ENCODE assay signal across 8 cellular contexts in genomic region chr2:24613154-24613814, GRCh38.
DNase-seq lines count a peak whose midpoint lies in the region; ATAC-seq, FAIRE-seq and TF ChIP-seq lines count a peak whose summit lies in the region.

No MANE protein-coding gene starts in this region.

- peaks cover 0 to 1% of the 10 kb centered on the region in 2 experiments for H3K9me3 ChIP-seq in CD4-positive, CD25-positive, alpha-beta regulatory T cell (ENCODE audit: control insufficient read depth in 2 of 2, low read length in 2 of 2)

- H3K4me3 Mint-ChIP-seq in CD4-positive, CD25-positive, alpha-beta regulatory T cell, result peak overlapping the region in 2 of 4 donors; percentile 51 to 54
- no peak overlapping the region for H3K4me3 Mint-ChIP-seq in T-cell
- peak overlapping the region; percentile 10 for H3K4me3 Mint-ChIP-seq in glutamatergic neuron (ENCODE audit: unreplicated experiment)
- no peak overlapping the region for H3K4me3 Mint-ChIP-seq in activated T-cell treated with anti-CD3 and anti-CD28 coated beads, Interleukin-2, amount 50 U/mL, for 4 hours

- H3K27ac Mint-ChIP-seq in CD4-positive, CD25-positive, alpha-beta regulatory T cell, result peak overlapping the region in 2 of 3 donors; percentile 81 to 95
- H3K27ac Mint-ChIP-seq in T-cell, result peak overlapping the region in 1 of 2 donors; percentile 60
- H3K27ac Mint-ChIP-seq in glutamatergic neuron (ENCODE audit: unreplicated experiment), result no peak overlapping the region

- peak; percentile 59 to 64 for ATAC-seq in CD4-positive, CD25-positive, alpha-beta regulatory T cell (ENCODE audit: low read depth in 2 of 2)
- peak; percentile 48 to 61 (median 55) for ATAC-seq in T-cell (replicated peaks in 1 of 4)
- no peak for ATAC-seq in activated T-cell treated with anti-CD3 and anti-CD28 coated beads, Interleukin-2, amount 50 U/mL, for 4 hours

- H3K36me3 ChIP-seq in CD4-positive, CD25-positive, alpha-beta regulatory T cell (ENCODE audit: control insufficient read depth, insufficient read depth, low read length), result no peaks in the 10 kb centered on the region
- no peaks in the 10 kb centered on the region for H3K36me3 ChIP-seq in KMS-11 (ENCODE audit: insufficient read depth)

- no peak for TF ChIP-seq POLR2A in GM12892 (IDR thresholded peaks at IDR 0.05; ENCODE audit: low read depth, low read length)

- H3K27me3 ChIP-seq in CD4-positive, CD25-positive, alpha-beta regulatory T cell (ENCODE audit: control insufficient read depth, insufficient read depth, low read length), result no peaks in the 10 kb centered on the region
- H3K27me3 ChIP-seq in KMS-11 (ENCODE audit: insufficient read depth, low read depth), result no peaks in the 10 kb centered on the region

- no peak overlapping the region for H3K9ac ChIP-seq in KMS-11

- DNase-seq in CD4-positive, CD25-positive, alpha-beta regulatory T cell, result peak in 2 of 3 donors; percentile 40 to 82
- DNase-seq in GM12892 (ENCODE audit: insufficient read length), result peak; percentile 2
- peak in 19 of 34 experiments; percentile 2 to 39 (median 14) for DNase-seq in T-cell
- DNase-seq in glutamatergic neuron, result no peak
- DNase-seq in T1000 (lab: John Stamatoyannopoulos, UW), result no peak
- DNase-seq in Ammon's horn (ENCODE audit: low spot score), result no peak
- no peak for DNase-seq in activated T-cell treated with anti-CD3 and anti-CD28 coated beads, Interleukin-2, amount 50 U/mL, for 4 hours

- peaks cover 0 to 12% (median 2%) of the 10 kb centered on the region in 7 donors for H3K9me3 Mint-ChIP-seq in CD4-positive, CD25-positive, alpha-beta regulatory T cell
- H3K9me3 Mint-ChIP-seq in T-cell (peaks cover 4 to 26% (median 4%) of the 10 kb centered on the region in 3 donors), glutamatergic neuron (ENCODE audit: unreplicated experiment) (no peaks in the 10 kb centered on the region)
- peaks cover 19% of the 10 kb centered on the region for H3K9me3 Mint-ChIP-seq in activated T-cell treated with anti-CD3 and anti-CD28 coated beads, Interleukin-2, amount 50 U/mL, for 4 hours

- peaks cover 5% of the 10 kb centered on the region for H3K4me1 ChIP-seq in CD4-positive, CD25-positive, alpha-beta regulatory T cell (ENCODE audit: control insufficient read depth, insufficient read depth, low read length, poor library complexity, severe bottlenecking)
- no peaks in the 10 kb centered on the region for H3K4me1 ChIP-seq in KMS-11 (ENCODE audit: low read depth, poor library complexity, severe bottlenecking)

- no peak overlapping the region for H3K27ac ChIP-seq in CD4-positive, CD25-positive, alpha-beta regulatory T cell (ENCODE audit: insufficient read depth, low read length, poor library complexity, severe bottlenecking)
- H3K27ac ChIP-seq in KMS-11, result no peak overlapping the region

- FAIRE-seq in GM12892 (lab: Jason Lieb, UNC), result peak; percentile 94

- H3K4me2 ChIP-seq in KMS-11, result no peak overlapping the region

- no peaks in the 10 kb centered on the region for H4K20me1 ChIP-seq in KMS-11 (ENCODE audit: insufficient read depth)

- CTCF ChIA-PET in T-cell (lab: Charles Lee), result interaction anchor here in 1 of 2 donors (0.6 to 1.3 kb wide), 5 partner anchors 13 to 1332 kb away, joined by 3 to 8 read pairs (median 5); no protein-coding TSS in a partner anchor

- no peaks in the 10 kb centered on the region for H3K27me3 Mint-ChIP-seq in CD4-positive, CD25-positive, alpha-beta regulatory T cell
- no peaks in the 10 kb centered on the region for H3K27me3 Mint-ChIP-seq in T-cell
- peaks cover 3% of the 10 kb centered on the region for H3K27me3 Mint-ChIP-seq in glutamatergic neuron (ENCODE audit: unreplicated experiment)
- no peaks in the 10 kb centered on the region for H3K27me3 Mint-ChIP-seq in activated T-cell treated with anti-CD3 and anti-CD28 coated beads, Interleukin-2, amount 50 U/mL, for 4 hours (ENCODE audit: low read depth)

- H2AFZ ChIP-seq in KMS-11 (ENCODE audit: low read depth), result no peak overlapping the region

- H3K79me2 ChIP-seq in KMS-11 (ENCODE audit: insufficient read depth, low read depth), result no peaks in the 10 kb centered on the region

- POLR2A ChIA-PET in T-cell (lab: Charles Lee), result no interaction called here

- H3K4me1 Mint-ChIP-seq in CD4-positive, CD25-positive, alpha-beta regulatory T cell, result peaks cover 20 to 30% (median 24%) of the 10 kb centered on the region in 4 donors
- H3K4me1 Mint-ChIP-seq in T-cell, result peaks cover 23 to 38% (median 28%) of the 10 kb centered on the region in 3 donors
- peaks cover 12% of the 10 kb centered on the region for H3K4me1 Mint-ChIP-seq in glutamatergic neuron (ENCODE audit: low read depth, unreplicated experiment)
- H3K4me1 Mint-ChIP-seq in activated T-cell treated with anti-CD3 and anti-CD28 coated beads, Interleukin-2, amount 50 U/mL, for 4 hours (ENCODE audit: low read depth), result peaks cover 23% of the 10 kb centered on the region

- no peak overlapping the region for H3K4me3 ChIP-seq in CD4-positive, CD25-positive, alpha-beta regulatory T cell (ENCODE audit: low read depth, low read length)
- no peak overlapping the region for H3K4me3 ChIP-seq in KMS-11 (IDR thresholded peaks at IDR 0.05; ENCODE audit: insufficient read depth, low read depth, low read length)

- H3K36me3 Mint-ChIP-seq in CD4-positive, CD25-positive, alpha-beta regulatory T cell, result peaks cover 17% of the 10 kb centered on the region
- peaks cover 32% of the 10 kb centered on the region for H3K36me3 Mint-ChIP-seq in T-cell
- no peaks in the 10 kb centered on the region for H3K36me3 Mint-ChIP-seq in glutamatergic neuron (ENCODE audit: unreplicated experiment)
- H3K36me3 Mint-ChIP-seq in activated T-cell treated with anti-CD3 and anti-CD28 coated beads, Interleukin-2, amount 50 U/mL, for 4 hours (ENCODE audit: insufficient read depth), result peaks cover 23% of the 10 kb centered on the region

- peak; percentile 37; the same call in 1 of the 2 replicates for TF ChIP-seq CTCF in KMS-11 (conservative IDR thresholded peaks at IDR 0.05; ENCODE audit: low read depth, low read length)
- peak; percentile 26 for TF ChIP-seq CTCF in glutamatergic neuron (IDR thresholded peaks at IDR 0.05; ENCODE audit: partially characterized antibody, unreplicated experiment)

Comparison
In these comparisons a context has a peak if more than half of its experiments do, and no peak if none do; other contexts are left out.
1. ATAC-seq: peak in CD4-positive, CD25-positive, alpha-beta regulatory T cell (2 of 2) and T-cell (4 of 4); none in activated T-cell treated with anti-CD3 and anti-CD28 coated beads, Interleukin-2, amount 50 U/mL, for 4 hours (0 of 2).
2. DNase-seq: peak in CD4-positive, CD25-positive, alpha-beta regulatory T cell (2 of 3), GM12892 (single experiment) and T-cell (19 of 34); none in glutamatergic neuron (single experiment), T1000 (single experiment), Ammon's horn (single experiment) and activated T-cell treated with anti-CD3 and anti-CD28 coated beads, Interleukin-2, amount 50 U/mL, for 4 hours (single experiment).